8 cellular contexts compared by ENCODE assay signal in the genomic region with DNA sequence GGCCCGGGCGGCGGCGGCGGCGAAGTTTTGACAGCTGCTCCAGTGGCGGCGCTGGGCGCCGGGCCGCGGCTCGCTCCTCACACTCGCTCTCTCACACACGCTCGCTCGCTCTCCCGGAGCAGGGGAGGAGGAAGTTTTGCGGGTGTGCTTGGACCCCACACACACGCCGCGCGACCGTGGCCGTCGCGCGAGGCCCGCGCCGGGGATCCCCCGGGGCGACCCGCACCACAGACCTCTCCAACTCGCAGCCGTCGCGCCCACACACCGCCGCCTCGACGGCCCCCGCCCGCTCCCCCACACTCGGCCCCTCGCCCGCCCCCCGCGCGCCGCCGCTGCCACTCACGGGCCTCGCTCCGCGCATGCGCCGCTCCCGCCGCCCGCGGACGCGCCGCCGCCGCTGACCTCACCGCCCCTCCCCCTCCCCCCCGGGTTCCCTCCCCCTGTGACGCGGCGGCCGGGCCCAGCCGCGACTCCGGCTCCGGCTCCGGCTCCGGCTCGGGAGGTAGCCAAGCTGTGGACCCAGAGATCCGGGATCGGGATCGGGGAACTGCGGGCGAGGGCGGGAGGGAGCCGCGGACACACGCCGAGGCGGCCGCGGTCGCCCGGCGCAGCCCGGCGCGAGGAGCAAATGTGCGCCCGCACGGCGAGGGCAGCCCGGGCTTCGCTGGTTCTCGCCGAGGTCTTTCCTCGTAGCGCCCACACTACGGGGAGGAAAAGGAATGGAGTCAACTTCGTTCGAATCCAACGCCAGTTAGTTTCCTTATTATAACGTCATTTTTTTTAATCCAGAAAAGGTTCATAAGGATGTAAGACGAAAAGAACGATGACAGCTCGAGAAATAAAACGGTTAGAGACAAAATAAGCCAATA. TPM values are rescaled to one million over a fixed set of nuclear protein-coding genes. Genes with fewer than 3 reads are reported as not detected.
DNase-seq lines count a peak whose midpoint lies in the region; ATAC-seq and TF ChIP-seq lines count a peak whose summit lies in the region.

No MANE protein-coding gene starts in this region.

- no TSS peak for BruUV-seq in PC-9 (replicated peaks; lab: Mats Ljungman, UMichigan)

- H3K36me3 Mint-ChIP-seq in IgD-negative memory B cell: no peaks in the 10 kb centered on the region
- no peaks in the 10 kb centered on the region for H3K36me3 Mint-ChIP-seq in activated T-cell treated with anti-CD3 and anti-CD28 coated beads, Interleukin-2, amount 50 U/mL, for 72 hours (ENCODE audit: insufficient read depth in 2 of 2)

- H3K4me2 ChIP-seq in PC-9: peak overlapping the region; percentile 76

- peak in 1 of 4 donors; percentile 54 for TF ChIP-seq POLR2A in esophagus squamous epithelium (IDR thresholded peaks at IDR 0.05)

- H3K27ac ChIP-seq in PC-9 (peak overlapping the region; percentile 50), esophagus squamous epithelium (peak overlapping the region; percentile 97 to 100 (median 100))

- H3K27me3 ChIP-seq in PC-9 (ENCODE audit: insufficient read depth, low read depth): no peaks in the 10 kb centered on the region
- H3K27me3 ChIP-seq in esophagus squamous epithelium: no peaks in the 10 kb centered on the region

- H3K9me2 ChIP-seq in PC-9 (ENCODE audit: insufficient read depth): no peaks in the 10 kb centered on the region

- H3K4me3 ChIP-seq in PC-9: peak overlapping the region; percentile 67
- H3K4me3 ChIP-seq in esophagus squamous epithelium: peak overlapping the region; percentile 61 to 98 (median 78)

- H3K4me1 ChIP-seq in PC-9 (replicated peaks; ENCODE audit: insufficient read depth): peaks cover 25% of the 10 kb centered on the region
- H3K4me1 ChIP-seq in esophagus squamous epithelium: peaks cover 0 to 35% (median 16%) of the 10 kb centered on the region in 3 donors

- 1% methylated on average over 19 to 27 of the region's 118 CpGs for WGBS in esophagus squamous epithelium, 2 donors

- H3K9me3 ChIP-seq in PC-9 (ENCODE audit: insufficient read depth, low read depth) (no peaks in the 10 kb centered on the region), esophagus squamous epithelium (no peaks in the 10 kb centered on the region)

- H4K20me1 ChIP-seq in PC-9 (ENCODE audit: insufficient read depth): peaks cover 17% of the 10 kb centered on the region

- peak overlapping the region; percentile 83 for H2AFZ ChIP-seq in PC-9

- intact Hi-C loops in PC-9 (cut with micrococcal nuclease; ENCODE audit: unreplicated experiment): loop anchor here (1.0 to 10.0 kb wide), 2 partner anchors 27 to 238 kb away; a partner anchor contains a TSS
- intact Hi-C loops in esophagus squamous epithelium (cut with DNase I): no loop called here

- H3K4me1 Mint-ChIP-seq in IgD-negative memory B cell: peaks cover 12 to 22% (median 12%) of the 10 kb centered on the region in 3 donors
- H3K4me1 Mint-ChIP-seq in activated T-cell treated with anti-CD3 and anti-CD28 coated beads, Interleukin-2, amount 50 U/mL, for 72 hours (ENCODE audit: low read depth): peaks cover 33% of the 10 kb centered on the region

- H3K36me3 ChIP-seq in PC-9 (ENCODE audit: low read depth) (no peaks in the 10 kb centered on the region), esophagus squamous epithelium (no peaks in the 10 kb centered on the region)

- TF ChIP-seq CTCF in PC-9 (conservative IDR thresholded peaks at IDR 0.05) (no peak), esophagus squamous epithelium (IDR thresholded peaks at IDR 0.05) (no peak)

- H3K79me2 ChIP-seq in PC-9 (ENCODE audit: low read depth): peaks cover 36% of the 10 kb centered on the region

- peak overlapping the region; percentile 94 to 99 (median 96) for H3K27ac Mint-ChIP-seq in IgD-negative memory B cell
- peak overlapping the region; percentile 96 for H3K27ac Mint-ChIP-seq in activated T-cell treated with anti-CD3 and anti-CD28 coated beads, Interleukin-2, amount 50 U/mL, for 72 hours

- H3K4me3 Mint-ChIP-seq in IgD-negative memory B cell: peak overlapping the region; percentile 84 to 96 (median 94)
- peak overlapping the region; percentile 79 to 89 for H3K4me3 Mint-ChIP-seq in activated T-cell treated with anti-CD3 and anti-CD28 coated beads, Interleukin-2, amount 50 U/mL, for 72 hours

- H3F3A ChIP-seq in PC-9 (ENCODE audit: insufficient read depth, low read depth): peaks cover 10% of the 10 kb centered on the region; the same call in 1 of the 2 replicates

- H3K9me3 Mint-ChIP-seq in IgD-negative memory B cell: no peaks in the 10 kb centered on the region
- no peaks in the 10 kb centered on the region for H3K9me3 Mint-ChIP-seq in activated T-cell treated with anti-CD3 and anti-CD28 coated beads, Interleukin-2, amount 50 U/mL, for 72 hours

- DNase-seq in DMS114 treated with DMSO at 0.1 percent for 48 hours (lab: John Stamatoyannopoulos, UW; ENCODE audit: unreplicated experiment) (peak; percentile 68), PC-9 (peak; percentile 75 to 96), esophagus squamous epithelium (lab: John Stamatoyannopoulos, UW) (peak; percentile 44), myocyte (ENCODE audit: low read depth) (peak; percentile 97)
- DNase-seq in activated T-cell treated with anti-CD3 and anti-CD28 coated beads, Interleukin-2, amount 50 U/mL, for 72 hours: peak; percentile 89 to 90
- DNase-seq in stimulated activated CD8-positive, alpha-beta memory T cell treated with anti-CD3 and anti-CD28 coated beads, Interleukin-7, amount 100 ng/mL, for 4 hours (ENCODE audit: low read depth in 2 of 2): peak; percentile 71 to 88

- no peaks in the 10 kb centered on the region for H3K27me3 Mint-ChIP-seq in IgD-negative memory B cell
- H3K27me3 Mint-ChIP-seq in activated T-cell treated with anti-CD3 and anti-CD28 coated beads, Interleukin-2, amount 50 U/mL, for 72 hours (ENCODE audit: low read depth): no peaks in the 10 kb centered on the region

- peak; percentile 55 for ATAC-seq in GM21528 (IDR thresholded peaks at IDR 0.05; ENCODE audit: low FRiP score, unreplicated experiment)
- peak; percentile 72 to 75 for ATAC-seq in activated T-cell treated with anti-CD3 and anti-CD28 coated beads, Interleukin-2, amount 50 U/mL, for 72 hours (replicated peaks in 1 of 2)

- POLR2A ChIA-PET in PC-9 (lab: Charles Lee; ENCODE audit: unreplicated experiment): interaction anchor here (0.6 kb wide), 1 partner anchor 152 kb away, joined by 10 read pairs; no protein-coding TSS in a partner anchor

- CTCF ChIA-PET in PC-9 (lab: Charles Lee): interaction anchor here (0.5 to 0.6 kb wide), 3 partner anchors 20 to 221 kb away, joined by 4 to 7 read pairs (median 5); no protein-coding TSS in a partner anchor

RNA-seq across cellular contexts. Expression of a gene that starts 0.7 kb away (rescaled TPM):
- 23.7 TPM for polyA plus RNA-seq in IgD-negative memory B cell
- total RNA-seq in PC-9 (2021) (54.3 and 64.1 TPM in 2 replicates), esophagus squamous epithelium (10 to 100 TPM; 25.1 to 64.7 (median 43.4) TPM), myocyte (38.0 and 42.8 TPM in 2 replicates)
- 10 to 100 TPM; 55.6 to 60.2 TPM for total RNA-seq in activated T-cell treated with anti-CD3 and anti-CD28 coated beads, Interleukin-2, amount 50 U/mL, for 72 hours
- 12.8 TPM for polyA plus RNA-seq in myocyte (2012)

Comparison
In these comparisons a context has a peak if more than half of its experiments do, and no peak if none do; other contexts are left out.
1. Peak in every context shown above with its lines: DNase-seq, ATAC-seq, H3K4me3 ChIP-seq and H3K27ac ChIP-seq.
2. DNase-seq: peak in every context shown above with its lines; median percentile 97 in myocyte; 90 in activated T-cell treated with anti-CD3 and anti-CD28 coated beads, Interleukin-2, amount 50 U/mL, for 72 hours; 86 in PC-9; 80 in stimulated activated CD8-positive, alpha-beta memory T cell treated with anti-CD3 and anti-CD28 coated beads, Interleukin-7, amount 100 ng/mL, for 4 hours; 68 in DMS114 treated with DMSO at 0.1 percent for 48 hours; 44 in esophagus squamous epithelium.